10 cellular contexts compared by ENCODE assay signal in genomic region chr6:16739329-16739801, GRCh38. TPM values are rescaled to one million over a fixed set of nuclear protein-coding genes. Genes with fewer than 3 reads are reported as not detected.
A peak's percentile ranks its signal among the peaks of the same experiment; 100 is the strongest.
DNase-seq lines count a peak whose midpoint lies in the region; ATAC-seq and TF ChIP-seq lines count a peak whose summit lies in the region.
"Had no signal": no experiment of that assay in that cellular context is flagged by ENCODE, and none has a peak within 500 bp of the region (broad histone marks: within the 10 kb centered on the region; RNA-seq: fewer than 3 reads in every experiment).

No MANE protein-coding gene starts in this region.

- no peaks in the 10 kb centered on the region for H3K9me3 Mint-ChIP-seq in glutamatergic neuron (ENCODE audit: unreplicated experiment)

- H3K27me3 Mint-ChIP-seq in glutamatergic neuron (ENCODE audit: unreplicated experiment), result peaks cover 2% of the 10 kb centered on the region

- no peaks in the 10 kb centered on the region for H3K9me3 ChIP-seq in gastrocnemius medialis

- no peak overlapping the region for H3K4me3 Mint-ChIP-seq in glutamatergic neuron (ENCODE audit: unreplicated experiment)

- peak overlapping the region; percentile 69 to 83 (median 80) for H3K27ac ChIP-seq in gastrocnemius medialis

- peaks cover 4% of the 10 kb centered on the region for H3K4me1 Mint-ChIP-seq in glutamatergic neuron (ENCODE audit: low read depth, unreplicated experiment)

- intact Hi-C loops in gastrocnemius medialis (cut with DNase I; ENCODE audit: low total_unique reads), result loop anchor here (1.0 kb wide), 1 partner anchor 226 kb away; no protein-coding TSS in a partner anchor

- no peak overlapping the region for H3K27ac Mint-ChIP-seq in glutamatergic neuron (ENCODE audit: unreplicated experiment)

- in situ Hi-C loops in gastrocnemius medialis (cut with MboI; ENCODE audit: low sequenced_read_pairs in 4 of 4), result no loop called here

- peaks cover 65 to 73% of the 10 kb centered on the region in 2 donors for H3K4me1 ChIP-seq in gastrocnemius medialis

- no peaks in the 10 kb centered on the region for H3K36me3 ChIP-seq in gastrocnemius medialis

- DNase-seq in HCEC 1CT (peak; percentile 78), amniotic epithelial cell (ENCODE audit: low read depth) (peak; percentile 77), iris pigment epithelial cell (ENCODE audit: low read depth) (peak; percentile 56), gastrocnemius medialis (peak; percentile 49 to 64), glutamatergic neuron (no peak), NCI-H1694 (lab: John Stamatoyannopoulos, UW) (no peak)
- DNase-seq: DND-41, NCI-H510A treated with DMSO at 0.1 percent for 48 hours had no signal

- peak overlapping the region in 2 of 4 donors; percentile 2 to 4 for H3K4me3 ChIP-seq in gastrocnemius medialis

- ATAC-seq in gastrocnemius medialis, result peak; percentile 78
- no peak for ATAC-seq in GM18520 (IDR thresholded peaks at IDR 0.05; ENCODE audit: unreplicated experiment)
- ATAC-seq in GM21390 (IDR thresholded peaks at IDR 0.05; ENCODE audit: unreplicated experiment), result no peak

- TF ChIP-seq POLR2A in gastrocnemius medialis (IDR thresholded peaks at IDR 0.05), result no peak

- TF ChIP-seq CTCF in gastrocnemius medialis (IDR thresholded peaks at IDR 0.05 in 4 of 5, conservative IDR thresholded peaks at IDR 0.05 in 1 of 5), result peak in 2 of 5 experiments; percentile 12 to 20
- TF ChIP-seq CTCF in glutamatergic neuron (IDR thresholded peaks at IDR 0.05; ENCODE audit: partially characterized antibody, unreplicated experiment), result no peak

- no peaks in the 10 kb centered on the region for H3K27me3 ChIP-seq in gastrocnemius medialis

- no peaks in the 10 kb centered on the region for H3K36me3 Mint-ChIP-seq in glutamatergic neuron (ENCODE audit: unreplicated experiment)

RNA-seq across cellular contexts. Expression of gene ATXN1, which starts 21.9 kb away (rescaled TPM):
- total RNA-seq in gastrocnemius medialis (10 to 100 TPM; 21.8 to 42.9 (median 33.1) TPM), glutamatergic neuron (ENCODE audit: unreplicated experiment) (15.5 TPM)

Comparison
In these comparisons a context has a peak if more than half of its experiments do, and no peak if none do; other contexts are left out.
1. DNase-seq: peak in HCEC 1CT (single experiment), amniotic epithelial cell (single experiment), iris pigment epithelial cell (single experiment) and gastrocnemius medialis (2 of 2); none in glutamatergic neuron (single experiment) and NCI-H1694 (single experiment).
2. ATAC-seq: peak in gastrocnemius medialis (2 of 2); none in GM18520 (single experiment) and GM21390 (single experiment).